1 cellular context compared by ENCODE assay signal in genomic region chr11:62573592-62574362, GRCh38.
TF ChIP-seq lines count a peak whose summit lies in the region.

TSS of gene EEF1G (minus strand) at chr11:62573891. CDS start at chr11:62573842, 49 bp downstream.

TF ChIP-seq in GM23338, 12 proteins besides CTCF, POLR2A, EP300 and RAD21 (continued from another document):
- no peak for TF ChIP-seq ZNF331 (CRISPR knock-in tag; IDR thresholded peaks at IDR 0.05; ENCODE audit: low read depth)
- TF ChIP-seq REST (IDR thresholded peaks at IDR 0.05; ENCODE audit: unreplicated experiment), result no peak
- no peak for TF ChIP-seq EZH2 (IDR thresholded peaks at IDR 0.05; ENCODE audit: low read depth, unreplicated experiment)
- no peak for TF ChIP-seq EZH2phosphoT487 (IDR thresholded peaks at IDR 0.05; ENCODE audit: unreplicated experiment)
TF ChIP-seq in GM23338: peak in this region for 2.
